16 cellular contexts compared by ENCODE assay signal in the genomic region with DNA sequence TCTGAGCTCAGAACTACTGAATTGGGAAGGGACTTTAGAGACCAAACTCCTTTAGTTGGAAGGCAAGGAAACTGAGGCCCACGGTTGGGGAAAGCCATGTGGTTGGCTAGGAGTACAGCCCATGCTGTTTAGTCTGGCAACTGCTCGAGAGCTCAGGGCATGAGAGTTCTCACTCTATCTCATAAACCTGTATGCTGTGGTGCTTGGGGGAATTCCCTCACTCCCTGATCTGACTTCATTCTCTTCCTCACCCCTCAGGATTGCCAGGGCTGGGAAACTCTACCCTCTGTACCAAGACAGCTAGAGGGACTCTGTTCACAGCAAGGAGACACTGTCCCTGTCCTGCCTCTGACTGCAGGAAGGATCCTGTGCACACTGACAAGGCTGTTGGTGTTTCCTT.
DNase-seq lines count a peak whose midpoint lies in the region; ATAC-seq lines count a peak whose summit lies in the region.
"Had no signal": no experiment of that assay in that cellular context is flagged by ENCODE, and none has a peak within 500 bp of the region (broad histone marks: within the 10 kb centered on the region; RNA-seq: fewer than 3 reads in every experiment).

No MANE protein-coding gene starts in this region.

- no peak for DNase-seq in stimulated activated naive CD8-positive, alpha-beta T cell treated with anti-CD3 and anti-CD28 coated beads, Interleukin-15, Interleukin-2, amounts not matched to agents 100 U/mL and 50 U/mL, for 24 hours
- no peak for DNase-seq in stimulated activated naive CD8-positive, alpha-beta T cell treated with anti-CD3 and anti-CD28 coated beads, Interleukin-15, amount 100 ng/mL, for 72 hours
- DNase-seq in activated T-cell treated with anti-CD3 and anti-CD28 coated beads, Interleukin-2, amount 50 U/mL, for 48 hours: peak; percentile 19 to 23
- DNase-seq in kidney tubule cell (ENCODE audit: low spot score): peak; percentile 2
- no peak for DNase-seq in NCI-H446 treated with DMSO at 0.1 percent for 48 hours (lab: John Stamatoyannopoulos, UW)
- no peak for DNase-seq in natural killer cell treated with Interleukin-12 subunit alpha and Interleukin-12 subunit beta and Interleukin-15 and Interleukin-18, amount 100 ng/mL, for 72 hours (ENCODE audit: low spot score)
- DNase-seq: Caco-2; CD4-positive, CD25-positive, alpha-beta regulatory T cell; DMS153; GM23248; KBM-7; NCI-H1417 treated with DMSO at 0.1 percent for 48 hours; NCI-H1930; NK-92 treated with Interleukin-12 subunit alpha and Interleukin-12 subunit beta, amount 100 ng/mL, for 24 hours; OCI-M1 had no signal

- no peak overlapping the region for H3K27ac Mint-ChIP-seq in stimulated activated naive CD8-positive, alpha-beta T cell treated with anti-CD3 and anti-CD28 coated beads, Interleukin-15, amount 100 ng/mL, for 72 hours
- no peak overlapping the region for H3K27ac Mint-ChIP-seq in natural killer cell treated with Interleukin-12 subunit alpha and Interleukin-12 subunit beta and Interleukin-15 and Interleukin-18, amount 100 ng/mL, for 72 hours
- H3K27ac Mint-ChIP-seq: CD4-positive, CD25-positive, alpha-beta regulatory T cell had no signal

- peaks cover 25% of the 10 kb centered on the region for H3K27me3 Mint-ChIP-seq in stimulated activated naive CD8-positive, alpha-beta T cell treated with anti-CD3 and anti-CD28 coated beads, Interleukin-15, amount 100 ng/mL, for 72 hours
- peaks cover 6 to 33% of the 10 kb centered on the region in 2 donors for H3K27me3 Mint-ChIP-seq in natural killer cell treated with Interleukin-12 subunit alpha and Interleukin-12 subunit beta and Interleukin-15 and Interleukin-18, amount 100 ng/mL, for 72 hours

- ATAC-seq in stimulated activated naive CD8-positive, alpha-beta T cell treated with anti-CD3 and anti-CD28 coated beads, Interleukin-15, Interleukin-2, amounts not matched to agents 100 U/mL and 50 U/mL, for 24 hours: peak; percentile 49
- ATAC-seq in stimulated activated naive CD8-positive, alpha-beta T cell treated with anti-CD3 and anti-CD28 coated beads, Interleukin-15, amount 100 ng/mL, for 72 hours: no peak
- ATAC-seq in HG03045 (IDR thresholded peaks at IDR 0.05; ENCODE audit: unreplicated experiment): no peak
- ATAC-seq in natural killer cell treated with Interleukin-12 subunit alpha and Interleukin-12 subunit beta and Interleukin-15 and Interleukin-18, amount 100 ng/mL, for 72 hours: no peak

- no peaks in the 10 kb centered on the region for H3K4me1 Mint-ChIP-seq in stimulated activated naive CD8-positive, alpha-beta T cell treated with anti-CD3 and anti-CD28 coated beads, Interleukin-15, amount 100 ng/mL, for 72 hours
- H3K4me1 Mint-ChIP-seq in natural killer cell treated with Interleukin-12 subunit alpha and Interleukin-12 subunit beta and Interleukin-15 and Interleukin-18, amount 100 ng/mL, for 72 hours (ENCODE audit: low read depth in 2 of 2): no peaks in the 10 kb centered on the region
- H3K4me1 Mint-ChIP-seq: CD4-positive, CD25-positive, alpha-beta regulatory T cell had no signal

- no peak overlapping the region for H3K4me3 Mint-ChIP-seq in stimulated activated naive CD8-positive, alpha-beta T cell treated with anti-CD3 and anti-CD28 coated beads, Interleukin-15, amount 100 ng/mL, for 72 hours
- no peak overlapping the region for H3K4me3 Mint-ChIP-seq in natural killer cell treated with Interleukin-12 subunit alpha and Interleukin-12 subunit beta and Interleukin-15 and Interleukin-18, amount 100 ng/mL, for 72 hours
- H3K4me3 Mint-ChIP-seq: CD4-positive, CD25-positive, alpha-beta regulatory T cell had no signal

- no peaks in the 10 kb centered on the region for H3K36me3 Mint-ChIP-seq in natural killer cell treated with Interleukin-12 subunit alpha and Interleukin-12 subunit beta and Interleukin-15 and Interleukin-18, amount 100 ng/mL, for 72 hours
- H3K36me3 Mint-ChIP-seq: CD4-positive, CD25-positive, alpha-beta regulatory T cell had no signal

- peaks cover 0 to 1% of the 10 kb centered on the region in 2 donors for H3K9me3 Mint-ChIP-seq in stimulated activated naive CD8-positive, alpha-beta T cell treated with anti-CD3 and anti-CD28 coated beads, Interleukin-15, amount 100 ng/mL, for 72 hours
- H3K9me3 Mint-ChIP-seq in natural killer cell treated with Interleukin-12 subunit alpha and Interleukin-12 subunit beta and Interleukin-15 and Interleukin-18, amount 100 ng/mL, for 72 hours: peaks cover 2% of the 10 kb centered on the region

Comparison
In these comparisons a context has a peak if more than half of its experiments do, and no peak if none do; other contexts are left out.
1. DNase-seq: peak in activated T-cell treated with anti-CD3 and anti-CD28 coated beads, Interleukin-2, amount 50 U/mL, for 48 hours (2 of 2) and kidney tubule cell (single experiment); none in stimulated activated naive CD8-positive, alpha-beta T cell treated with anti-CD3 and anti-CD28 coated beads, Interleukin-15, Interleukin-2, amounts not matched to agents 100 U/mL and 50 U/mL, for 24 hours (single experiment), stimulated activated naive CD8-positive, alpha-beta T cell treated with anti-CD3 and anti-CD28 coated beads, Interleukin-15, amount 100 ng/mL, for 72 hours (0 of 2), NCI-H446 treated with DMSO at 0.1 percent for 48 hours (single experiment) and natural killer cell treated with Interleukin-12 subunit alpha and Interleukin-12 subunit beta and Interleukin-15 and Interleukin-18, amount 100 ng/mL, for 72 hours (single experiment).